In the genomic region with DNA sequence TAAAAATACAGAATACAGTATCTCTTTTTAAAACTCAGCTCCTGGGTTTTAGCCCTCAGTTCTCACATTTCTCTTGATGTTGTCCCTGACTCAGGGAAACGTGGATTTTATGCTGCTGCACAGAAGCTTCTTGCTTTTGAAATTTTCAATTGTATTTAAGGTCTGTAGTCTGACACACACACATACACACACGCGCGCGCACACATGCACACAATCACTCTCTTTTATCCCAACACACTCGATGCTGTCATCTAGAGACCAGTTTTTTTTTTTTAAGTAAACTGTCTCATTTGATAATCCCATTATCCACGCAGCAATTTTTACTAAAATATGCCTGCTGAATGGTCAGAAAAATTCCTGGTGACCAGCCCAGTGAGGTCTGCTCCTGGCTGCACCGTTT, we compare ENCODE assay signal across 14 cellular contexts.
DNase-seq lines count a peak whose midpoint lies in the region; ATAC-seq and TF ChIP-seq lines count a peak whose summit lies in the region.
"Had no signal": no experiment of that assay in that cellular context is flagged by ENCODE, and none has a peak within 500 bp of the region (broad histone marks: within the 10 kb centered on the region; RNA-seq: fewer than 3 reads in every experiment).

No MANE protein-coding gene starts in this region.

- H3K36me3 ChIP-seq in GM23338 (ENCODE audit: insufficient read depth): no peaks in the 10 kb centered on the region

- H3K4me3 ChIP-seq in GM23338: no peak overlapping the region

- H3K27ac ChIP-seq in angular gyrus (ENCODE audit: low read depth, low read length): peak overlapping the region; percentile 29
- H3K27ac ChIP-seq in GM23338 (ENCODE audit: low read depth): no peak overlapping the region

- H3F3A ChIP-seq in GM23338 (replicated peaks; ENCODE audit: low read depth): no peaks in the 10 kb centered on the region

- no peaks in the 10 kb centered on the region for H3K27me3 ChIP-seq in GM23338 (ENCODE audit: insufficient read depth)

- peaks cover 49% of the 10 kb centered on the region for H3K4me1 Mint-ChIP-seq in activated CD8-positive, alpha-beta T cell treated with anti-CD3 and anti-CD28 coated beads for 36 hours (ENCODE audit: low read depth)
- peaks cover 17% of the 10 kb centered on the region for H3K4me1 Mint-ChIP-seq in activated CD8-positive, alpha-beta T cell treated with anti-CD3 and anti-CD28 coated beads, Interleukin-2, amount 10 ng/mL, durations not matched to agents 7 days and 5 days (ENCODE audit: low read depth)
- H3K4me1 Mint-ChIP-seq in memory B cell (peaks cover 7% of the 10 kb centered on the region), GM23338 (peaks cover 17% of the 10 kb centered on the region)
- peaks cover 27 to 37% of the 10 kb centered on the region in 2 donors for H3K4me1 Mint-ChIP-seq in stimulated activated naive B cell treated with anti-CD40 and anti-IgM and Interleukin-4, amounts not matched to agents 10 μg/mL and 1 μg/mL and 100 μg/mL, for 72 hours

- DNase-seq in activated CD8-positive, alpha-beta T cell treated with anti-CD3 and anti-CD28 coated beads for 36 hours: no peak
- DNase-seq in activated CD8-positive, alpha-beta T cell treated with anti-CD3 and anti-CD28 coated beads, Interleukin-2, amount 10 ng/mL, durations not matched to agents 7 days and 5 days: no peak
- no peak for DNase-seq in memory B cell (ENCODE audit: low spot score in 2 of 2)
- no peak for DNase-seq in stimulated activated naive B cell treated with anti-CD40 and anti-IgM and Interleukin-4, amounts not matched to agents 10 μg/mL and 1 μg/mL and 100 μg/mL, for 72 hours
- no peak for DNase-seq in GM19238 (ENCODE audit: insufficient read length, low spot score)
- DNase-seq in NK-92 (lab: John Stamatoyannopoulos, UW; ENCODE audit: unreplicated experiment): no peak
- no peak for DNase-seq in GM23338 (ENCODE audit: low spot score)
- DNase-seq: Calu3, NCI-H146, NCI-H2081 treated with DMSO at 0.1 percent for 48 hours, NCI-H226, NCI-H526 treated with DMSO at 0.1 percent for 48 hours, PC-3 had no signal

- no peaks in the 10 kb centered on the region; the same call in 1 of the 2 replicates for H4K20me1 ChIP-seq in GM23338 (replicated peaks; ENCODE audit: insufficient read depth)

- no peaks in the 10 kb centered on the region for H3K9me3 Mint-ChIP-seq in activated CD8-positive, alpha-beta T cell treated with anti-CD3 and anti-CD28 coated beads for 36 hours
- no peaks in the 10 kb centered on the region for H3K9me3 Mint-ChIP-seq in activated CD8-positive, alpha-beta T cell treated with anti-CD3 and anti-CD28 coated beads, Interleukin-2, amount 10 ng/mL, durations not matched to agents 7 days and 5 days (ENCODE audit: insufficient read depth)
- H3K9me3 Mint-ChIP-seq in memory B cell (no peaks in the 10 kb centered on the region), GM23338 (no peaks in the 10 kb centered on the region)
- H3K9me3 Mint-ChIP-seq in stimulated activated naive B cell treated with anti-CD40 and anti-IgM and Interleukin-4, amounts not matched to agents 10 μg/mL and 1 μg/mL and 100 μg/mL, for 72 hours: no peaks in the 10 kb centered on the region

- CTCF ChIA-PET in activated CD8-positive, alpha-beta T cell treated with anti-CD3 and anti-CD28 coated beads for 36 hours (lab: Charles Lee): interaction anchor here (2.1 to 2.2 kb wide), 2 partner anchors 18 to 141 kb away, joined by 6 to 8 read pairs; no protein-coding TSS in a partner anchor
- CTCF ChIA-PET in activated CD8-positive, alpha-beta T cell treated with anti-CD3 and anti-CD28 coated beads, Interleukin-2, amount 10 ng/mL, durations not matched to agents 7 days and 5 days (lab: Charles Lee): no interaction called here

- H3K4me1 ChIP-seq in GM23338 (ENCODE audit: insufficient read depth): peaks cover 10% of the 10 kb centered on the region

- intact Hi-C loops in activated CD8-positive, alpha-beta T cell treated with anti-CD3 and anti-CD28 coated beads for 36 hours (cut with micrococcal nuclease): no loop called here

- H3K4me2 ChIP-seq in GM23338: no peak overlapping the region

- H3K27me3 Mint-ChIP-seq in activated CD8-positive, alpha-beta T cell treated with anti-CD3 and anti-CD28 coated beads for 36 hours: no peaks in the 10 kb centered on the region
- no peaks in the 10 kb centered on the region for H3K27me3 Mint-ChIP-seq in activated CD8-positive, alpha-beta T cell treated with anti-CD3 and anti-CD28 coated beads, Interleukin-2, amount 10 ng/mL, durations not matched to agents 7 days and 5 days (ENCODE audit: low read depth)
- H3K27me3 Mint-ChIP-seq in memory B cell (no peaks in the 10 kb centered on the region), GM23338 (ENCODE audit: insufficient read depth, low read depth, poor library complexity) (peaks cover 4% of the 10 kb centered on the region)
- H3K27me3 Mint-ChIP-seq in stimulated activated naive B cell treated with anti-CD40 and anti-IgM and Interleukin-4, amounts not matched to agents 10 μg/mL and 1 μg/mL and 100 μg/mL, for 72 hours: no peaks in the 10 kb centered on the region

- no peak overlapping the region for H2AFZ ChIP-seq in GM23338

- H3K27ac Mint-ChIP-seq in activated CD8-positive, alpha-beta T cell treated with anti-CD3 and anti-CD28 coated beads for 36 hours: peak overlapping the region; percentile 28
- H3K27ac Mint-ChIP-seq in activated CD8-positive, alpha-beta T cell treated with anti-CD3 and anti-CD28 coated beads, Interleukin-2, amount 10 ng/mL, durations not matched to agents 7 days and 5 days: no peak overlapping the region
- peak overlapping the region; percentile 47 for H3K27ac Mint-ChIP-seq in memory B cell
- peak overlapping the region; percentile 31 for H3K27ac Mint-ChIP-seq in stimulated activated naive B cell treated with anti-CD40 and anti-IgM and Interleukin-4, amounts not matched to agents 10 μg/mL and 1 μg/mL and 100 μg/mL, for 72 hours
- no peak overlapping the region for H3K27ac Mint-ChIP-seq in GM23338

- H3K36me3 Mint-ChIP-seq in activated CD8-positive, alpha-beta T cell treated with anti-CD3 and anti-CD28 coated beads for 36 hours (ENCODE audit: low read depth): peaks cover 16% of the 10 kb centered on the region
- peaks cover 13% of the 10 kb centered on the region for H3K36me3 Mint-ChIP-seq in activated CD8-positive, alpha-beta T cell treated with anti-CD3 and anti-CD28 coated beads, Interleukin-2, amount 10 ng/mL, durations not matched to agents 7 days and 5 days (ENCODE audit: low read depth)
- H3K36me3 Mint-ChIP-seq in memory B cell: peaks cover 28% of the 10 kb centered on the region
- H3K36me3 Mint-ChIP-seq in stimulated activated naive B cell treated with anti-CD40 and anti-IgM and Interleukin-4, amounts not matched to agents 10 μg/mL and 1 μg/mL and 100 μg/mL, for 72 hours: peaks cover 22 to 42% of the 10 kb centered on the region in 2 donors
- H3K36me3 Mint-ChIP-seq in GM23338 (ENCODE audit: low read depth): peaks cover 17% of the 10 kb centered on the region; the same call in 2 of the 3 replicates

- no peak for TF ChIP-seq CTCF in activated CD8-positive, alpha-beta T cell treated with anti-CD3 and anti-CD28 coated beads for 36 hours (IDR thresholded peaks at IDR 0.05)
- TF ChIP-seq CTCF in GM23338 (conservative IDR thresholded peaks at IDR 0.05; ENCODE audit: low read depth in 2 of 2): no peak

- POLR2A ChIA-PET in activated CD8-positive, alpha-beta T cell treated with anti-CD3 and anti-CD28 coated beads for 36 hours (lab: Charles Lee): no interaction called here
- POLR2A ChIA-PET in activated CD8-positive, alpha-beta T cell treated with anti-CD3 and anti-CD28 coated beads, Interleukin-2, amount 10 ng/mL, durations not matched to agents 7 days and 5 days (lab: Charles Lee): no interaction called here

- no peak overlapping the region for H3K4me3 Mint-ChIP-seq in activated CD8-positive, alpha-beta T cell treated with anti-CD3 and anti-CD28 coated beads for 36 hours
- no peak overlapping the region for H3K4me3 Mint-ChIP-seq in activated CD8-positive, alpha-beta T cell treated with anti-CD3 and anti-CD28 coated beads, Interleukin-2, amount 10 ng/mL, durations not matched to agents 7 days and 5 days
- H3K4me3 Mint-ChIP-seq in memory B cell (no peak overlapping the region), GM23338 (no peak overlapping the region)
- no peak overlapping the region for H3K4me3 Mint-ChIP-seq in stimulated activated naive B cell treated with anti-CD40 and anti-IgM and Interleukin-4, amounts not matched to agents 10 μg/mL and 1 μg/mL and 100 μg/mL, for 72 hours

- H3K79me2 ChIP-seq in GM23338 (replicated peaks; ENCODE audit: insufficient read depth): no peaks in the 10 kb centered on the region

- H3K9me2 ChIP-seq in GM23338 (ENCODE audit: insufficient read depth): no peaks in the 10 kb centered on the region

- no peak for ATAC-seq in activated CD8-positive, alpha-beta T cell treated with anti-CD3 and anti-CD28 coated beads for 36 hours
- ATAC-seq in activated CD8-positive, alpha-beta T cell treated with anti-CD3 and anti-CD28 coated beads, Interleukin-2, amount 10 ng/mL, durations not matched to agents 7 days and 5 days: no peak
- ATAC-seq in memory B cell (ENCODE audit: low read depth) (no peak), GM23338 (no peak)
- ATAC-seq in stimulated activated naive B cell treated with anti-CD40 and anti-IgM and Interleukin-4, amounts not matched to agents 10 μg/mL and 1 μg/mL and 100 μg/mL, for 72 hours (replicated peaks): no peak
- ATAC-seq: PC-3 had no signal

TF ChIP-seq in GM23338, 12 proteins besides CTCF, POLR2A, EP300 and RAD21:
- no peak for TF ChIP-seq ZNF331 (CRISPR knock-in tag; IDR thresholded peaks at IDR 0.05; ENCODE audit: low read depth)
- TF ChIP-seq, protein P1, sequence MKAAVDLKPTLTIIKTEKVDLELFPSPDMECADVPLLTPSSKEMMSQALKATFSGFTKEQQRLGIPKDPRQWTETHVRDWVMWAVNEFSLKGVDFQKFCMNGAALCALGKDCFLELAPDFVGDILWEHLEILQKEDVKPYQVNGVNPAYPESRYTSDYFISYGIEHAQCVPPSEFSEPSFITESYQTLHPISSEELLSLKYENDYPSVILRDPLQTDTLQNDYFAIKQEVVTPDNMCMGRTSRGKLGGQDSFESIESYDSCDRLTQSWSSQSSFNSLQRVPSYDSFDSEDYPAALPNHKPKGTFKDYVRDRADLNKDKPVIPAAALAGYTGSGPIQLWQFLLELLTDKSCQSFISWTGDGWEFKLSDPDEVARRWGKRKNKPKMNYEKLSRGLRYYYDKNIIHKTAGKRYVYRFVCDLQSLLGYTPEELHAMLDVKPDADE (IDR thresholded peaks at IDR 0.05): no peak
TF ChIP-seq in GM23338: peak in this region for 0.

Comparison
In these comparisons a context has a peak if more than half of its experiments do, and no peak if none do; other contexts are left out.
1. H3K27ac Mint-ChIP-seq: peak in activated CD8-positive, alpha-beta T cell treated with anti-CD3 and anti-CD28 coated beads for 36 hours (single experiment), memory B cell (single experiment) and stimulated activated naive B cell treated with anti-CD40 and anti-IgM and Interleukin-4, amounts not matched to agents 10 μg/mL and 1 μg/mL and 100 μg/mL, for 72 hours (single experiment); none in activated CD8-positive, alpha-beta T cell treated with anti-CD3 and anti-CD28 coated beads, Interleukin-2, amount 10 ng/mL, durations not matched to agents 7 days and 5 days (single experiment) and GM23338 (single experiment).